ENCODE assay signal across 2 cellular contexts in genomic region chr15:51600114-51600513, GRCh38.
TF ChIP-seq lines count a peak whose summit lies in the region.

No MANE protein-coding gene starts in this region.

TF ChIP-seq in HepG2, 621 proteins besides CTCF, POLR2A, EP300 and RAD21:
- TF ChIP-seq ZNF407 (CRISPR knock-in tag; IDR thresholded peaks at IDR 0.05; ENCODE audit: not compliant biosample characterization) = no peak
- TF ChIP-seq MATR3 (CRISPR knock-in tag; IDR thresholded peaks at IDR 0.05) = no peak
- 0 out of 2 replicates have a peak, but pooled peaks have one; percentile 30 for TF ChIP-seq FOSL2 (CRISPR knock-in tag; IDR thresholded peaks at IDR 0.05)
- TF ChIP-seq ZNF512B (CRISPR knock-in tag; IDR thresholded peaks at IDR 0.05; ENCODE audit: borderline replicate concordance) = no peak

TF ChIP-seq in IMR-90, 13 proteins besides CTCF, POLR2A, EP300 and RAD21:
- TF ChIP-seq FOS (IDR thresholded peaks at IDR 0.05; ENCODE audit: low read depth, low read length) = peak; percentile 60
- no peak for TF ChIP-seq CHD1 (IDR thresholded peaks at IDR 0.05; ENCODE audit: low read depth, low read length)
